ENCODE assay signal across 9 cellular contexts in genomic region chr10:3625959-3626751, GRCh38.
A peak's percentile ranks its signal among the peaks of the same experiment; 100 is the strongest.
DNase-seq lines count a peak whose midpoint lies in the region; ATAC-seq, FAIRE-seq and TF ChIP-seq lines count a peak whose summit lies in the region.
"Had no signal": no experiment of that assay in that cellular context is flagged by ENCODE, and none has a peak within 500 bp of the region (broad histone marks: within the 10 kb centered on the region; RNA-seq: fewer than 3 reads in every experiment).

No MANE protein-coding gene starts in this region.

- FAIRE-seq in GM12891 (lab: Jason Lieb, UNC) = peak; percentile 70

- DNase-seq in GM12891 (ENCODE audit: insufficient read length, low spot score) (no peak), fibroblast of pulmonary artery (ENCODE audit: low read depth) (peak; percentile 49), activated gamma-delta T cell treated with Interleukin-2 at 50 U/mL for 16 hours (no peak), islet precursor cell (no peak), SIG-M5 (lab: John Stamatoyannopoulos, UW) (no peak), DMS153 (lab: John Stamatoyannopoulos, UW) (no peak)
- DNase-seq: NCI-H2081 had no signal

- no peak for TF ChIP-seq POLR2A in GM12891 (IDR thresholded peaks at IDR 0.05; ENCODE audit: low read depth, low read length)

- ATAC-seq in GM21619 (IDR thresholded peaks at IDR 0.05; ENCODE audit: unreplicated experiment) (peak; percentile 74), HG03558 (IDR thresholded peaks at IDR 0.05; ENCODE audit: extremely low read depth, unreplicated experiment) (peak; percentile 63)

- no peak overlapping the region for H3K4me3 ChIP-seq in fibroblast of pulmonary artery (replicated peaks; ENCODE audit: low read depth, low read length)

- no peak for TF ChIP-seq CTCF in fibroblast of pulmonary artery (IDR thresholded peaks at IDR 0.05; ENCODE audit: low read length, missing control alignments)

TF ChIP-seq in GM12891, 5 proteins besides CTCF, POLR2A, EP300 and RAD21:
- TF ChIP-seq POLR2AphosphoS5 (IDR thresholded peaks at IDR 0.05; ENCODE audit: low read depth, low read length) = no peak
- no peak for TF ChIP-seq PAX5 (IDR thresholded peaks at IDR 0.05; ENCODE audit: insufficient read depth, low read length, severe bottlenecking)
- no peak for TF ChIP-seq SPI1 (IDR thresholded peaks at IDR 0.05; ENCODE audit: low read depth, low read length)
- TF ChIP-seq POU2F2 (IDR thresholded peaks at IDR 0.05; ENCODE audit: low read depth, low read length) = no peak
- TF ChIP-seq TAF1 (IDR thresholded peaks at IDR 0.05; ENCODE audit: low read depth, low read length) = no peak
